ENCODE assay signal across 18 cellular contexts in genomic region chr6:143441680-143442359, GRCh38. TPM values are rescaled to one million over a fixed set of nuclear protein-coding genes. Genes with fewer than 3 reads are reported as not detected.
DNase-seq lines count a peak whose midpoint lies in the region; ATAC-seq and TF ChIP-seq lines count a peak whose summit lies in the region.
"Had no signal": no experiment of that assay in that cellular context is flagged by ENCODE, and none has a peak within 500 bp of the region (broad histone marks: within the 10 kb centered on the region; RNA-seq: fewer than 3 reads in every experiment).

No MANE protein-coding gene starts in this region.

- no peak for TF ChIP-seq CTCF in AG04449 (IDR thresholded peaks at IDR 0.05; ENCODE audit: insufficient read depth, low read length, missing control alignments)

- peaks cover 18% of the 10 kb centered on the region for H3K4me1 Mint-ChIP-seq in activated CD8-positive, alpha-beta T cell treated with anti-CD3 and anti-CD28 coated beads, Interleukin-2, amount 10 ng/mL, durations not matched to agents 7 days and 5 days (ENCODE audit: low read depth)
- H3K4me1 Mint-ChIP-seq: activated B cell treated with CpG ODN at 0.5 μM for 24 hours had no signal

- H3K27ac Mint-ChIP-seq in activated CD8-positive, alpha-beta T cell treated with anti-CD3 and anti-CD28 coated beads, Interleukin-2, amount 10 ng/mL, durations not matched to agents 7 days and 5 days, result peak overlapping the region; percentile 43
- H3K27ac Mint-ChIP-seq: activated B cell treated with CpG ODN at 0.5 μM for 24 hours had no signal

- ATAC-seq in activated CD8-positive, alpha-beta T cell treated with anti-CD3 and anti-CD28 coated beads, Interleukin-2, amount 10 ng/mL, durations not matched to agents 7 days and 5 days, result peak; percentile 74
- no peak for ATAC-seq in left cardiac atrium
- no peak for ATAC-seq in HG03097 (IDR thresholded peaks at IDR 0.05; ENCODE audit: low FRiP score, unreplicated experiment)
- no peak for ATAC-seq in Right ventricle myocardium superior (ENCODE audit: poor library complexity)

- CTCF ChIA-PET in AG04449 (lab: Yijun Ruan, JAX), result interaction anchor here (0.7 to 1.3 kb wide), 2 partner anchors 12 to 13 kb away, joined by 4 read pairs; no protein-coding TSS in a partner anchor
- CTCF ChIA-PET in activated CD8-positive, alpha-beta T cell treated with anti-CD3 and anti-CD28 coated beads, Interleukin-2, amount 10 ng/mL, durations not matched to agents 7 days and 5 days (lab: Charles Lee), result interaction anchor here (0.7 to 2.0 kb wide), 7 partner anchors 9 to 618 kb away, joined by 3 to 10 read pairs (median 4); no protein-coding TSS in a partner anchor

- intact Hi-C loops in left cardiac atrium (cut with DNase I) (no loop called here), Right ventricle myocardium superior (cut with DNase I) (no loop called here)

- no peaks in the 10 kb centered on the region for H3K9me3 Mint-ChIP-seq in activated CD8-positive, alpha-beta T cell treated with anti-CD3 and anti-CD28 coated beads, Interleukin-2, amount 10 ng/mL, durations not matched to agents 7 days and 5 days (ENCODE audit: insufficient read depth)

- no peak overlapping the region for H3K4me3 Mint-ChIP-seq in activated CD8-positive, alpha-beta T cell treated with anti-CD3 and anti-CD28 coated beads, Interleukin-2, amount 10 ng/mL, durations not matched to agents 7 days and 5 days
- H3K4me3 Mint-ChIP-seq: activated B cell treated with CpG ODN at 0.5 μM for 24 hours had no signal

- peaks cover 42% of the 10 kb centered on the region for H3K36me3 Mint-ChIP-seq in activated CD8-positive, alpha-beta T cell treated with anti-CD3 and anti-CD28 coated beads, Interleukin-2, amount 10 ng/mL, durations not matched to agents 7 days and 5 days (ENCODE audit: low read depth)

- H3K4me3 ChIP-seq in AG04449 (ENCODE audit: low read depth, low read length), result no peak overlapping the region
- H3K4me3 ChIP-seq: BLaER1 treated with 17β-estradiol and CSF1 and Interleukin-3, amounts not matched to agents 10 nM and 100 nM; left lung; Peyer's patch; prostate gland; thyroid gland had no signal

- DNase-seq in AG04449 (ENCODE audit: low read depth, low spot score) (peak; percentile 40), ELR (ENCODE audit: low read depth) (peak; percentile 38), dedifferentiated amniotic fluid mesenchymal stem cell (ENCODE audit: extremely low spot score) (peak; percentile 24), NCI-H1092 treated with DMSO at 0.1 percent for 48 hours (lab: John Stamatoyannopoulos, UW) (no peak), left cardiac atrium (no peak), Right ventricle myocardium superior (no peak)
- no peak for DNase-seq in activated CD8-positive, alpha-beta T cell treated with anti-CD3 and anti-CD28 coated beads, Interleukin-2, amount 10 ng/mL, durations not matched to agents 7 days and 5 days
- DNase-seq: activated B cell treated with CpG ODN at 0.5 μM for 24 hours; activated effector memory CD4-positive, alpha-beta T cell treated with Interleukin-2 at 50 U/mL for 16 hours; DMS79 treated with DMSO at 0.1 percent for 48 hours; left lung; NCI-H2029 treated with DMSO at 0.1 percent for 48 hours; NCI-H524 treated with DMSO at 0.1 percent for 48 hours; Peyer's patch; thyroid gland had no signal

- H3K27me3 Mint-ChIP-seq in activated CD8-positive, alpha-beta T cell treated with anti-CD3 and anti-CD28 coated beads, Interleukin-2, amount 10 ng/mL, durations not matched to agents 7 days and 5 days (ENCODE audit: low read depth), result no peaks in the 10 kb centered on the region
- H3K27me3 Mint-ChIP-seq: activated B cell treated with CpG ODN at 0.5 μM for 24 hours had no signal

- POLR2A ChIA-PET in AG04449 (lab: Yijun Ruan, JAX), result no interaction called here
- POLR2A ChIA-PET in activated CD8-positive, alpha-beta T cell treated with anti-CD3 and anti-CD28 coated beads, Interleukin-2, amount 10 ng/mL, durations not matched to agents 7 days and 5 days (lab: Charles Lee), result interaction anchor here (1.9 kb wide), 1 partner anchor 9 kb away, joined by 20 read pairs; the partner anchor contains the start of genes ADAT2 and PEX3

RNA-seq across cellular contexts. Expression of gene ADAT2, which starts 8.7 kb away (rescaled TPM):
- total RNA-seq in activated CD8-positive, alpha-beta T cell treated with anti-CD3 and anti-CD28 coated beads, Interleukin-2, amount 10 ng/mL, durations not matched to agents 7 days and 5 days, result 10 to 100 TPM; 21.4 to 22.0 TPM
- total RNA-seq in left cardiac atrium, result 1 to 10 TPM; 1.9 to 2.9 TPM
- 1.4 TPM for total RNA-seq in Right ventricle myocardium superior

RNA-seq across cellular contexts. Expression of gene PEX3, which starts 8.8 kb away (rescaled TPM):
- 10 to 100 TPM; 14.5 to 15.1 TPM for total RNA-seq in activated CD8-positive, alpha-beta T cell treated with anti-CD3 and anti-CD28 coated beads, Interleukin-2, amount 10 ng/mL, durations not matched to agents 7 days and 5 days
- 10 to 100 TPM; 19.1 to 21.7 TPM for total RNA-seq in left cardiac atrium
- total RNA-seq in Right ventricle myocardium superior, result 17.9 TPM

Comparison
In these comparisons a context has a peak if more than half of its experiments do, and no peak if none do; other contexts are left out.
1. DNase-seq: peak in AG04449 (single experiment), ELR (single experiment) and dedifferentiated amniotic fluid mesenchymal stem cell (single experiment); none in activated CD8-positive, alpha-beta T cell treated with anti-CD3 and anti-CD28 coated beads, Interleukin-2, amount 10 ng/mL, durations not matched to agents 7 days and 5 days (single experiment), NCI-H1092 treated with DMSO at 0.1 percent for 48 hours (single experiment), left cardiac atrium (single experiment) and Right ventricle myocardium superior (single experiment).